1 cellular context compared by ENCODE assay signal in the genomic region with DNA sequence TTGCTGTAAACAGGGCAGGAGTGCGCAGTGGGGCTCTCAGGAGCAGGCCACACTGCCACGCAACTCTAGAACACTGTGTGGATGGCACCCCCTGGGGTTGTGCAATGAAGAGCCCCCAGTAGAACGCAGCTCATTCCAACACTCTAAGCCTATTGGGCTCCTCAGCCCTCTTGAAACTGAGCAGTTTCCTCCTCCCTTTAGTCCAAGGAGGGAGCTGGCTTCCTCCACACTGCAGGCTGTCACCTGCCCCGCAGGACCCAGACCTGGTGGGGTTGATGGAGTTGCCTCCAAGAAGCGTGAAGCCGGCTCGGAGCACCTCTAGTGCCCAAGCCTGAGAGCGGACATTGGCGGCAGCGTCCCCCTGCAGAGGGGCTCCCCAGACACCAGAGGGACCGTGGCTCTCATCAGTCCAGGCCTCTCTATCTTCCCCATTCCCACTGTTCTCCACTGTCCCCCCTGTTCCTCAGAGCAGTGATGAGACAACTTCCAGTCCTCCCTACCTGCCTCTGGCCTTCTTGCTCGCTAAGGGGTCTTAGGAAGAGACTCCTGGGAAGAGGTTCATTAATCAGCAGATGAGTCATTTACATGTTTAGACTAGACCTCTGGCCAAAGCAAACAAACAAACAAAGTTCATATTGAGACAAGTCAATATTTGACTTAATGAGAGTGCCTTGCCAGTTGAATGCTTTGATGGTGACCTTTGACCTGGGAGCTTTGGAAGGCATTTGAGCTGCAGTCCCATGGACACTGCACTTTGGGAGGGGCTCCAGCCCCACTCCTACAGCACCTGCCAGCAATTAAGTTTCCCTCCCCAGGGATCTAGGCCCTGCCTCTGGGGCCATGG.
TF ChIP-seq lines count a peak whose summit lies in the region.

No MANE protein-coding gene starts in this region.

TF ChIP-seq in HepG2, 621 proteins besides CTCF, POLR2A, EP300 and RAD21 (continued from another document and continues in another):
- TF ChIP-seq, protein P1, sequence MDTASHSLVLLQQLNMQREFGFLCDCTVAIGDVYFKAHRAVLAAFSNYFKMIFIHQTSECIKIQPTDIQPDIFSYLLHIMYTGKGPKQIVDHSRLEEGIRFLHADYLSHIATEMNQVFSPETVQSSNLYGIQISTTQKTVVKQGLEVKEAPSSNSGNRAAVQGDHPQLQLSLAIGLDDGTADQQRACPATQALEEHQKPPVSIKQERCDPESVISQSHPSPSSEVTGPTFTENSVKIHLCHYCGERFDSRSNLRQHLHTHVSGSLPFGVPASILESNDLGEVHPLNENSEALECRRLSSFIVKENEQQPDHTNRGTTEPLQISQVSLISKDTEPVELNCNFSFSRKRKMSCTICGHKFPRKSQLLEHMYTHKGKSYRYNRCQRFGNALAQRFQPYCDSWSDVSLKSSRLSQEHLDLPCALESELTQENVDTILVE (CRISPR knock-in tag; IDR thresholded peaks at IDR 0.05), result 0 out of 2 replicates have a peak, but pooled peaks have one; percentile 22
- no peak; the same call in 1 of the 2 replicates for TF ChIP-seq ZNF652 (CRISPR knock-in tag; IDR thresholded peaks at IDR 0.05; ENCODE audit: borderline replicate concordance, low read depth)
- peak; percentile 28; the same call in 1 of the 2 replicates for TF ChIP-seq THAP11 (CRISPR knock-in tag; IDR thresholded peaks at IDR 0.05)
- TF ChIP-seq CBX5 (CRISPR knock-in tag; IDR thresholded peaks at IDR 0.05; ENCODE audit: borderline replicate concordance), result no peak
- TF ChIP-seq, protein P2, sequence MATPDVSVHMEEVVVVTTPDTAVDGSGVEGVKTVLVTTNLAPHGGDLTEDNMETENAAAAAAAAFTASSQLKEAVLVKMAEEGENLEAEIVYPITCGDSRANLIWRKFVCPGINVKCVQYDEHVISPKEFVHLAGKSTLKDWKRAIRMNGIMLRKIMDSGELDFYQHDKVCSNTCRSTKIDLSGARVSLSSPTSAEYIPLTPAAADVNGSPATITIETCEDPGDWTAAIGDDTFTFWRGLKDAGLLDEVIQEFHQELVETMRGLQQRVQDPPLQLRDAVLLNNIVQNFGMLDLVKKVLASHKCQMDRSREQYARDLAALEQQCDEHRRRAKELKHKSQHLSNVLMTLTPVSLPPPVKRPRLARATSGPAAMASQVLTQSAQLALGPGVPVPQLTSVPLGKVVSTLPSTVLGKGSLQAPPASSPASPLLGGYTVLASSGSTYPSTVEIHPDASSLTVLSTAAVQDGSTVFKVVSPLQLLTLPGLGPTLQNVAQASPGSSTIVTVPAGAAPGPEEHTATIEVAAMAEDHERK (CRISPR knock-in tag; IDR thresholded peaks at IDR 0.05; ENCODE audit: low read depth), result no peak
- TF ChIP-seq IKZF1 (IDR thresholded peaks at IDR 0.05), result no peak
- TF ChIP-seq YEATS4 (CRISPR knock-in tag; IDR thresholded peaks at IDR 0.05; ENCODE audit: borderline replicate concordance), result no peak
- no peak for TF ChIP-seq ZNF780A (CRISPR knock-in tag; IDR thresholded peaks at IDR 0.05)
- no peak; the same call in 1 of the 2 replicates for TF ChIP-seq ZNF605 (CRISPR knock-in tag; IDR thresholded peaks at IDR 0.05)
- no peak for TF ChIP-seq ISX (CRISPR knock-in tag; conservative IDR thresholded peaks at IDR 0.05)
- TF ChIP-seq MYNN (CRISPR knock-in tag; IDR thresholded peaks at IDR 0.05; ENCODE audit: low read depth), result 0 out of 2 replicates have a peak, but pooled peaks have one; percentile 29
- TF ChIP-seq, protein P3, sequence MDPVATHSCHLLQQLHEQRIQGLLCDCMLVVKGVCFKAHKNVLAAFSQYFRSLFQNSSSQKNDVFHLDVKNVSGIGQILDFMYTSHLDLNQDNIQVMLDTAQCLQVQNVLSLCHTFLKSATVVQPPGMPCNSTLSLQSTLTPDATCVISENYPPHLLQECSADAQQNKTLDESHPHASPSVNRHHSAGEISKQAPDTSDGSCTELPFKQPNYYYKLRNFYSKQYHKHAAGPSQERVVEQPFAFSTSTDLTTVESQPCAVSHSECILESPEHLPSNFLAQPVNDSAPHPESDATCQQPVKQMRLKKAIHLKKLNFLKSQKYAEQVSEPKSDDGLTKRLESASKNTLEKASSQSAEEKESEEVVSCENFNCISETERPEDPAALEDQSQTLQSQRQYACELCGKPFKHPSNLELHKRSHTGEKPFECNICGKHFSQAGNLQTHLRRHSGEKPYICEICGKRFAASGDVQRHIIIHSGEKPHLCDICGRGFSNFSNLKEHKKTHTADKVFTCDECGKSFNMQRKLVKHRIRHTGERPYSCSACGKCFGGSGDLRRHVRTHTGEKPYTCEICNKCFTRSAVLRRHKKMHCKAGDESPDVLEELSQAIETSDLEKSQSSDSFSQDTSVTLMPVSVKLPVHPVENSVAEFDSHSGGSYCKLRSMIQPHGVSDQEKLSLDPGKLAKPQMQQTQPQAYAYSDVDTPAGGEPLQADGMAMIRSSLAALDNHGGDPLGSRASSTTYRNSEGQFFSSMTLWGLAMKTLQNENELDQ (CRISPR knock-in tag; IDR thresholded peaks at IDR 0.05; ENCODE audit: borderline replicate concordance), result no peak
- 0 out of 2 replicates have a peak, but pooled peaks have one; percentile 29 for TF ChIP-seq SNAI1 (CRISPR knock-in tag; IDR thresholded peaks at IDR 0.05; ENCODE audit: borderline replicate concordance)
- TF ChIP-seq, protein P4, sequence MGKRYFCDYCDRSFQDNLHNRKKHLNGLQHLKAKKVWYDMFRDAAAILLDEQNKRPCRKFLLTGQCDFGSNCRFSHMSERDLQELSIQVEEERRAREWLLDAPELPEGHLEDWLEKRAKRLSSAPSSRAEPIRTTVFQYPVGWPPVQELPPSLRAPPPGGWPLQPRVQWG (CRISPR knock-in tag; IDR thresholded peaks at IDR 0.05; ENCODE audit: borderline replicate concordance, low read depth), result no peak
- peak; percentile 87 for TF ChIP-seq NCOA2 (CRISPR knock-in tag; IDR thresholded peaks at IDR 0.05)
- TF ChIP-seq ZNF17 (CRISPR knock-in tag; IDR thresholded peaks at IDR 0.05), result no peak
- TF ChIP-seq, protein P5, sequence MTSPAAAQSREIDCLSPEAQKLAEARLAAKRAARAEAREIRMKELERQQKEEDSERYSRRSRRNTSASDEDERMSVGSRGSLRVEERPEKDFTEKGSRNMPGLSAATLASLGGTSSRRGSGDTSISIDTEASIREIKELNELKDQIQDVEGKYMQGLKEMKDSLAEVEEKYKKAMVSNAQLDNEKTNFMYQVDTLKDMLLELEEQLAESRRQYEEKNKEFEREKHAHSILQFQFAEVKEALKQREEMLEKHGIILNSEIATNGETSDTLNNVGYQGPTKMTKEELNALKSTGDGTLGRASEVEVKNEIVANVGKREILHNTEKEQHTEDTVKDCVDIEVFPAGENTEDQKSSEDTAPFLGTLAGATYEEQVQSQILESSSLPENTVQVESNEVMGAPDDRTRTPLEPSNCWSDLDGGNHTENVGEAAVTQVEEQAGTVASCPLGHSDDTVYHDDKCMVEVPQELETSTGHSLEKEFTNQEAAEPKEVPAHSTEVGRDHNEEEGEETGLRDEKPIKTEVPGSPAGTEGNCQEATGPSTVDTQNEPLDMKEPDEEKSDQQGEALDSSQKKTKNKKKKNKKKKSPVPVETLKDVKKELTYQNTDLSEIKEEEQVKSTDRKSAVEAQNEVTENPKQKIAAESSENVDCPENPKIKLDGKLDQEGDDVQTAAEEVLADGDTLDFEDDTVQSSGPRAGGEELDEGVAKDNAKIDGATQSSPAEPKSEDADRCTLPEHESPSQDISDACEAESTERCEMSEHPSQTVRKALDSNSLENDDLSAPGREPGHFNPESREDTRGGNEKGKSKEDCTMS (CRISPR knock-in tag; conservative IDR thresholded peaks at IDR 0.05), result no peak
- TF ChIP-seq ZBTB21 (CRISPR knock-in tag; IDR thresholded peaks at IDR 0.05), result no peak
- TF ChIP-seq TBX2 (CRISPR knock-in tag; IDR thresholded peaks at IDR 0.05; ENCODE audit: borderline replicate concordance), result peak; percentile 87; the same call in 1 of the 2 replicates
- no peak for TF ChIP-seq SMARCC2 (IDR thresholded peaks at IDR 0.05)
- no peak for TF ChIP-seq ZSCAN20 (CRISPR knock-in tag; IDR thresholded peaks at IDR 0.05; ENCODE audit: borderline replicate concordance)
- no peak for TF ChIP-seq ZZZ3 (CRISPR knock-in tag; IDR thresholded peaks at IDR 0.05; ENCODE audit: borderline replicate concordance)
- TF ChIP-seq FIP1L1 (IDR thresholded peaks at IDR 0.05; ENCODE audit: borderline replicate concordance, insufficient read depth, low read depth, low read length), result no peak
- peak; percentile 64; the same call in 1 of the 2 replicates for TF ChIP-seq ZNF205 (CRISPR knock-in tag; IDR thresholded peaks at IDR 0.05)
- TF ChIP-seq SATB2 (CRISPR knock-in tag; IDR thresholded peaks at IDR 0.05), result no peak
- TF ChIP-seq KMT2A (CRISPR knock-in tag; IDR thresholded peaks at IDR 0.05), result no peak
- TF ChIP-seq NFE2L2 (IDR thresholded peaks at IDR 0.05; ENCODE audit: low read length), result no peak
- peak; percentile 84; the same call in 1 of the 2 replicates for TF ChIP-seq ZNF263 (CRISPR knock-in tag; IDR thresholded peaks at IDR 0.05)
- TF ChIP-seq, protein P6, sequence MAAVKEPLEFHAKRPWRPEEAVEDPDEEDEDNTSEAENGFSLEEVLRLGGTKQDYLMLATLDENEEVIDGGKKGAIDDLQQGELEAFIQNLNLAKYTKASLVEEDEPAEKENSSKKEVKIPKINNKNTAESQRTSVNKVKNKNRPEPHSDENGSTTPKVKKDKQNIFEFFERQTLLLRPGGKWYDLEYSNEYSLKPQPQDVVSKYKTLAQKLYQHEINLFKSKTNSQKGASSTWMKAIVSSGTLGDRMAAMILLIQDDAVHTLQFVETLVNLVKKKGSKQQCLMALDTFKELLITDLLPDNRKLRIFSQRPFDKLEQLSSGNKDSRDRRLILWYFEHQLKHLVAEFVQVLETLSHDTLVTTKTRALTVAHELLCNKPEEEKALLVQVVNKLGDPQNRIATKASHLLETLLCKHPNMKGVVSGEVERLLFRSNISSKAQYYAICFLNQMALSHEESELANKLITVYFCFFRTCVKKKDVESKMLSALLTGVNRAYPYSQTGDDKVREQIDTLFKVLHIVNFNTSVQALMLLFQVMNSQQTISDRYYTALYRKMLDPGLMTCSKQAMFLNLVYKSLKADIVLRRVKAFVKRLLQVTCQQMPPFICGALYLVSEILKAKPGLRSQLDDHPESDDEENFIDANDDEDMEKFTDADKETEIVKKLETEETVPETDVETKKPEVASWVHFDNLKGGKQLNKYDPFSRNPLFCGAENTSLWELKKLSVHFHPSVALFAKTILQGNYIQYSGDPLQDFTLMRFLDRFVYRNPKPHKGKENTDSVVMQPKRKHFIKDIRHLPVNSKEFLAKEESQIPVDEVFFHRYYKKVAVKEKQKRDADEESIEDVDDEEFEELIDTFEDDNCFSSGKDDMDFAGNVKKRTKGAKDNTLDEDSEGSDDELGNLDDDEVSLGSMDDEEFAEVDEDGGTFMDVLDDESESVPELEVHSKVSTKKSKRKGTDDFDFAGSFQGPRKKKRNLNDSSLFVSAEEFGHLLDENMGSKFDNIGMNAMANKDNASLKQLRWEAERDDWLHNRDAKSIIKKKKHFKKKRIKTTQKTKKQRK (IDR thresholded peaks at IDR 0.05; ENCODE audit: low read length), result no peak
- peak; percentile 66; the same call in 1 of the 2 replicates for TF ChIP-seq ZNF614 (CRISPR knock-in tag; IDR thresholded peaks at IDR 0.05; ENCODE audit: borderline replicate concordance)
- TF ChIP-seq NFE2L1 (CRISPR knock-in tag; IDR thresholded peaks at IDR 0.05; ENCODE audit: borderline replicate concordance), result no peak
- TF ChIP-seq, protein P7, sequence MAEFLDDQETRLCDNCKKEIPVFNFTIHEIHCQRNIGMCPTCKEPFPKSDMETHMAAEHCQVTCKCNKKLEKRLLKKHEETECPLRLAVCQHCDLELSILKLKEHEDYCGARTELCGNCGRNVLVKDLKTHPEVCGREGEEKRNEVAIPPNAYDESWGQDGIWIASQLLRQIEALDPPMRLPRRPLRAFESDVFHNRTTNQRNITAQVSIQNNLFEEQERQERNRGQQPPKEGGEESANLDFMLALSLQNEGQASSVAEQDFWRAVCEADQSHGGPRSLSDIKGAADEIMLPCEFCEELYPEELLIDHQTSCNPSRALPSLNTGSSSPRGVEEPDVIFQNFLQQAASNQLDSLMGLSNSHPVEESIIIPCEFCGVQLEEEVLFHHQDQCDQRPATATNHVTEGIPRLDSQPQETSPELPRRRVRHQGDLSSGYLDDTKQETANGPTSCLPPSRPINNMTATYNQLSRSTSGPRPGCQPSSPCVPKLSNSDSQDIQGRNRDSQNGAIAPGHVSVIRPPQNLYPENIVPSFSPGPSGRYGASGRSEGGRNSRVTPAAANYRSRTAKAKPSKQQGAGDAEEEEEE (CRISPR knock-in tag; IDR thresholded peaks at IDR 0.05; ENCODE audit: borderline replicate concordance), result no peak
- TF ChIP-seq RFXAP (CRISPR knock-in tag; IDR thresholded peaks at IDR 0.05; ENCODE audit: borderline replicate concordance), result 0 out of 2 replicates have a peak, but pooled peaks have one; percentile 36
- TF ChIP-seq FOXK2 (IDR thresholded peaks at IDR 0.05), result no peak
- TF ChIP-seq KMT2B (CRISPR knock-in tag; IDR thresholded peaks at IDR 0.05), result 0 out of 2 replicates have a peak, but pooled peaks have one; percentile 9
- no peak; the same call in 1 of the 2 replicates for TF ChIP-seq ZKSCAN8 (CRISPR knock-in tag; IDR thresholded peaks at IDR 0.05; ENCODE audit: borderline replicate concordance)
- TF ChIP-seq SALL2 (CRISPR knock-in tag; IDR thresholded peaks at IDR 0.05), result peak; percentile 22; the same call in 1 of the 2 replicates
- peak; percentile 92; the same call in 1 of the 2 replicates for TF ChIP-seq HDAC2 (CRISPR knock-in tag; IDR thresholded peaks at IDR 0.05)
- TF ChIP-seq ZNF772 (CRISPR knock-in tag; IDR thresholded peaks at IDR 0.05), result no peak
- peak; percentile 73 for TF ChIP-seq GFI1 (CRISPR knock-in tag; IDR thresholded peaks at IDR 0.05; ENCODE audit: borderline replicate concordance)
- TF ChIP-seq HOXA9 (CRISPR knock-in tag; IDR thresholded peaks at IDR 0.05; ENCODE audit: borderline replicate concordance), result no peak
- TF ChIP-seq, protein P8, sequence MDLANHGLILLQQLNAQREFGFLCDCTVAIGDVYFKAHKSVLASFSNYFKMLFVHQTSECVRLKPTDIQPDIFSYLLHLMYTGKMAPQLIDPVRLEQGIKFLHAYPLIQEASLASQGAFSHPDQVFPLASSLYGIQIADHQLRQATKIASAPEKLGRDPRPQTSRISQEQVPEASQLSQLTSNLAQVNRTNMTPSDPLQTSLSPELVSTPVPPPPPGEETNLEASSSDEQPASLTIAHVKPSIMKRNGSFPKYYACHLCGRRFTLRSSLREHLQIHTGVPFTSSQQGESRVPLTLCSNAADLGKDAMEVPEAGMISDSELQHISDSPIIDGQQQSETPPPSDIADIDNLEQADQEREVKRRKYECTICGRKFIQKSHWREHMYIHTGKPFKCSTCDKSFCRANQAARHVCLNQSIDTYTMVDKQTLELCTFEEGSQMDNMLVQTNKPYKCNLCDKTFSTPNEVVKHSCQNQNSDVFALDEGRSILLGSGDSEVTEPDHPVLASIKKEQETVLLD (CRISPR knock-in tag; IDR thresholded peaks at IDR 0.05; ENCODE audit: low read depth), result no peak
- no peak for TF ChIP-seq ZNF790 (CRISPR knock-in tag; IDR thresholded peaks at IDR 0.05; ENCODE audit: borderline replicate concordance)
- TF ChIP-seq EEA1 (CRISPR knock-in tag; IDR thresholded peaks at IDR 0.05; ENCODE audit: borderline replicate concordance), result no peak
- TF ChIP-seq ZNF841 (CRISPR knock-in tag; IDR thresholded peaks at IDR 0.05; ENCODE audit: borderline replicate concordance), result no peak
- TF ChIP-seq ZNF782 (CRISPR knock-in tag; IDR thresholded peaks at IDR 0.05; ENCODE audit: borderline replicate concordance), result no peak
- no peak for TF ChIP-seq GTF2F1 (IDR thresholded peaks at IDR 0.05; ENCODE audit: low read length)
- TF ChIP-seq ZNF30 (CRISPR knock-in tag; IDR thresholded peaks at IDR 0.05), result no peak
- TF ChIP-seq ZNF674 (CRISPR knock-in tag; IDR thresholded peaks at IDR 0.05; ENCODE audit: low read depth), result no peak
- no peak; the same call in 1 of the 2 replicates for TF ChIP-seq ZNF460 (CRISPR knock-in tag; IDR thresholded peaks at IDR 0.05; ENCODE audit: borderline replicate concordance)
